ENCODE assay signal across 32 cellular contexts in genomic region chrX:6151971-6152370, GRCh38.
"Had no signal": no experiment of that assay in that cellular context is flagged by ENCODE, and none has a peak within 500 bp of the region (broad histone marks: within the 10 kb centered on the region; RNA-seq: fewer than 3 reads in every experiment).

No MANE protein-coding gene starts in this region.

- H3K9me3 Mint-ChIP-seq: nephron progenitor cell; stimulated activated memory B cell treated with anti-CD40 and anti-IgM and Interleukin-4, amounts not matched to agents 10 μg/mL and 1 μg/mL and 100 μg/mL, for 72 hours; stimulated activated naive CD8-positive, alpha-beta T cell treated with anti-CD3 and anti-CD28 coated beads, Interleukin-15, amount 100 ng/mL, for 72 hours had no signal

- H3K27me3 Mint-ChIP-seq: natural killer cell treated with Interleukin-12 subunit alpha and Interleukin-12 subunit beta and Interleukin-15 and Interleukin-18, amount 100 ng/mL, for 72 hours; progenitor cell of endocrine pancreas; stimulated activated memory B cell treated with anti-CD40 and anti-IgM and Interleukin-4, amounts not matched to agents 10 μg/mL and 1 μg/mL and 100 μg/mL, for 72 hours; stimulated activated naive CD8-positive, alpha-beta T cell treated with anti-CD3 and anti-CD28 coated beads, Interleukin-15, amount 100 ng/mL, for 72 hours had no signal

- H3K4me3 Mint-ChIP-seq: naive thymus-derived CD8-positive, alpha-beta T cell; natural killer cell treated with Interleukin-12 subunit alpha and Interleukin-12 subunit beta and Interleukin-15 and Interleukin-18, amount 100 ng/mL, for 72 hours; nephron progenitor cell; neural progenitor cell; stimulated activated memory B cell treated with anti-CD40 and anti-IgM and Interleukin-4, amounts not matched to agents 10 μg/mL and 1 μg/mL and 100 μg/mL, for 72 hours; stimulated activated naive CD8-positive, alpha-beta T cell treated with anti-CD3 and anti-CD28 coated beads, Interleukin-15, amount 100 ng/mL, for 72 hours had no signal

- ATAC-seq: naive thymus-derived CD8-positive, alpha-beta T cell; natural killer cell treated with Interleukin-12 subunit alpha and Interleukin-12 subunit beta and Interleukin-15 and Interleukin-18, amount 100 ng/mL, for 72 hours; psoas muscle; right cardiac atrium; right lobe of liver; stimulated activated memory B cell treated with anti-CD40 and anti-IgM and Interleukin-4, amounts not matched to agents 10 μg/mL and 1 μg/mL and 100 μg/mL, for 72 hours; stimulated activated naive CD8-positive, alpha-beta T cell treated with anti-CD3 and anti-CD28 coated beads, Interleukin-15, amount 100 ng/mL, for 72 hours; stimulated activated naive CD8-positive, alpha-beta T cell treated with anti-CD3 and anti-CD28 coated beads, Interleukin-15, Interleukin-2, amounts not matched to agents 100 U/mL and 50 U/mL, for 24 hours had no signal

- H3K27me3 ChIP-seq: neural progenitor cell, ovary, right lobe of liver, sigmoid colon, spleen, suprapubic skin, testis, tibial artery, transverse colon, upper lobe of left lung, vagina had no signal

- H3K9me3 ChIP-seq: ovary, psoas muscle, right lobe of liver, sigmoid colon, spleen, suprapubic skin, testis, tibial artery, transverse colon, upper lobe of left lung, vagina had no signal

- H3K9ac ChIP-seq: neural progenitor cell, parathyroid adenoma had no signal

- H3K4me3 ChIP-seq: neural progenitor cell, ovary, psoas muscle, right lobe of liver, sigmoid colon, skin epidermis, smooth muscle cell, spleen, suprapubic skin, testis, tibial artery, transverse colon, upper lobe of left lung, vagina had no signal

- H3K79me2 ChIP-seq: parathyroid adenoma had no signal

- DNase-seq: naive thymus-derived CD8-positive, alpha-beta T cell; nephron progenitor cell; occipital lobe; ovary; posterior cingulate gyrus; psoas muscle; right cardiac atrium; right lobe of liver; sigmoid colon; spleen; stimulated activated CD4-positive, alpha-beta T cell treated with anti-CD3 and anti-CD28 coated beads, Interleukin-12 subunit alpha, Interleukin-12 subunit beta, amount 100 ng/mL, for 4 hours; stimulated activated CD4-positive, alpha-beta T cell treated with anti-CD3 and anti-CD28 coated beads, Interleukin-1b, Interleukin-23, amount 100 ng/mL, for 48 hours; stimulated activated CD4-positive, alpha-beta T cell treated with anti-CD3 and anti-CD28 coated beads, Interleukin-4, amount 100 ng/mL, for 1 hour; stimulated activated CD4-positive, alpha-beta T cell treated with anti-CD3 and anti-CD28 coated beads, Interleukin-4, amount 100 ng/mL, for 4 hours; stimulated activated CD8-positive, alpha-beta memory T cell treated with anti-CD3 and anti-CD28 coated beads, Interleukin-4, amount 100 ng/mL, for 48 hours; stimulated activated naive CD4-positive, alpha-beta T cell; stimulated activated naive CD8-positive, alpha-beta T cell treated with anti-CD3 and anti-CD28 coated beads, Interleukin-15, amount 100 ng/mL, for 72 hours; stimulated activated naive CD8-positive, alpha-beta T cell treated with anti-CD3 and anti-CD28 coated beads, Interleukin-15, Interleukin-2, amounts not matched to agents 100 U/mL and 50 U/mL, for 24 hours; substantia nigra; testis; tibial artery; transverse colon; upper lobe of left lung had no signal

- H3K36me3 ChIP-seq: neural progenitor cell, ovary, right lobe of liver, sigmoid colon, spleen, suprapubic skin, tibial artery, transverse colon, upper lobe of left lung, vagina had no signal

- H3K36me3 Mint-ChIP-seq: naive thymus-derived CD8-positive, alpha-beta T cell; natural killer cell treated with Interleukin-12 subunit alpha and Interleukin-12 subunit beta and Interleukin-15 and Interleukin-18, amount 100 ng/mL, for 72 hours; stimulated activated memory B cell treated with anti-CD40 and anti-IgM and Interleukin-4, amounts not matched to agents 10 μg/mL and 1 μg/mL and 100 μg/mL, for 72 hours had no signal

- H3K4me1 ChIP-seq: parathyroid adenoma, psoas muscle, right lobe of liver, sigmoid colon, spleen, suprapubic skin, testis, tibial artery, transverse colon, upper lobe of left lung, vagina had no signal

- H3K27ac Mint-ChIP-seq: naive thymus-derived CD8-positive, alpha-beta T cell; natural killer cell treated with Interleukin-12 subunit alpha and Interleukin-12 subunit beta and Interleukin-15 and Interleukin-18, amount 100 ng/mL, for 72 hours; nephron progenitor cell; neural progenitor cell; progenitor cell of endocrine pancreas; stimulated activated memory B cell treated with anti-CD40 and anti-IgM and Interleukin-4, amounts not matched to agents 10 μg/mL and 1 μg/mL and 100 μg/mL, for 72 hours; stimulated activated naive CD8-positive, alpha-beta T cell treated with anti-CD3 and anti-CD28 coated beads, Interleukin-15, amount 100 ng/mL, for 72 hours had no signal

- H3K4me1 Mint-ChIP-seq: naive thymus-derived CD8-positive, alpha-beta T cell; nephron progenitor cell; stimulated activated memory B cell treated with anti-CD40 and anti-IgM and Interleukin-4, amounts not matched to agents 10 μg/mL and 1 μg/mL and 100 μg/mL, for 72 hours; stimulated activated naive CD8-positive, alpha-beta T cell treated with anti-CD3 and anti-CD28 coated beads, Interleukin-15, amount 100 ng/mL, for 72 hours had no signal

- H3K4me2 ChIP-seq: neural progenitor cell, smooth muscle cell had no signal

- H2AFZ ChIP-seq: neural progenitor cell, parathyroid adenoma had no signal

- H3K27ac ChIP-seq: neural progenitor cell, ovary, parathyroid adenoma, psoas muscle, right lobe of liver, sigmoid colon, skin epidermis, spleen, suprapubic skin, testis, tibial artery, transverse colon, upper lobe of left lung, vagina had no signal
